In the genomic region with DNA sequence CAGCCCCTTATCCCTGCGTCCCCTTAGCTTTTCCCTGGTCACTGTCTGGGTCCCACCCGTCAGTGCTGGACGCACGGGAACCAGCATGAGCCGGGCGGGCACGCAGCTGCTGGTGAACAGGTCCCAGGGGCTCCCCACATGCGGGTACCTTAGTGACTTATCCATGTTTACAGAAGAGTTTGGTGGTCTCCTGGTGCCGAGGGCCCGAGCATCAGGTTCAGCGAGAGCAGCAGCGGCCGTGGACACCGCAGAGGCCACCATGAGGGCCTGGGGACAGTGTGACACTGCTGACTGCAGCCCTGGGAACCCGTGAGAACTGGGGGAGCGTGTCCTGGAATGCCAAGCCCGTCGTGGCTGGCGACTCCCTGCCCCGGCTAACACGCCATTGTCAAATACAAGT, we compare ENCODE assay signal across 38 cellular contexts. TPM values are rescaled to one million over a fixed set of nuclear protein-coding genes. Genes with fewer than 3 reads are reported as not detected.
"Had no signal": no experiment of that assay in that cellular context is flagged by ENCODE, and none has a peak within 500 bp of the region (broad histone marks: within the 10 kb centered on the region; RNA-seq: fewer than 3 reads in every experiment).

No MANE protein-coding gene starts in this region.

- H3K9me3 Mint-ChIP-seq: activated CD4-positive, alpha-beta memory T cell treated with anti-CD3 and anti-CD28 coated beads, Interleukin-2, amount 10 ng/mL, durations not matched to agents 7 days and 5 days; activated T-cell treated with anti-CD3 and anti-CD28 coated beads, Interleukin-2, amount 50 U/mL, for 24 hours; activated T-helper 2 cell treated with anti-CD3 and anti-CD28 coated beads, Interferon-gamma antibody, Interleukin-2, Interleukin-4, amounts not matched to agents 10 μg/mL and 5 μg/mL and 100 μg/mL, durations not matched to agents 14 hours and 24 hours and 36 hours; T-cell had no signal

- H3K4me3 Mint-ChIP-seq: activated CD4-positive, alpha-beta memory T cell treated with anti-CD3 and anti-CD28 coated beads, Interleukin-2, amount 10 ng/mL, durations not matched to agents 7 days and 5 days; activated T-cell treated with anti-CD3 and anti-CD28 coated beads, Interleukin-2, amount 50 U/mL, for 24 hours; brain; T-cell had no signal

- H3K36me3 ChIP-seq: WERI-Rb-1 had no signal

- H2AFZ ChIP-seq: PC-9 had no signal

- FAIRE-seq: RCC 7860 had no signal

- H3K27ac ChIP-seq: KMS-11, PC-9, RWPE1, WERI-Rb-1 had no signal

- H3K27me3 Mint-ChIP-seq: activated T-cell treated with anti-CD3 and anti-CD28 coated beads, Interleukin-2, amount 50 U/mL, for 24 hours; T-cell had no signal

- H3K4me3 ChIP-seq: PC-9 had no signal

- H3K9ac ChIP-seq: KMS-11 had no signal

- H3K27ac Mint-ChIP-seq: activated CD4-positive, alpha-beta memory T cell treated with anti-CD3 and anti-CD28 coated beads, Interleukin-2, amount 10 ng/mL, durations not matched to agents 7 days and 5 days; activated T-cell treated with anti-CD3 and anti-CD28 coated beads, Interleukin-2, amount 50 U/mL, for 24 hours had no signal

- H3K4me2 ChIP-seq: KMS-11, PC-9 had no signal

- ATAC-seq: Right ventricle myocardium inferior, SK-N-SH treated with all-trans-retinoic acid at 6 μM for 48 hours, T-cell had no signal

- H3K36me3 Mint-ChIP-seq: brain had no signal

- DNase-seq: activated CD4-positive, alpha-beta memory T cell treated with anti-CD3 and anti-CD28 coated beads, Interleukin-2, amount 10 ng/mL, durations not matched to agents 7 days and 5 days; activated CD4-positive, alpha-beta T cell treated with anti-CD3 and anti-CD28 coated beads for 1 hour; activated CD4-positive, alpha-beta T cell treated with anti-CD3 and anti-CD28 coated beads for 48 hours; activated CD4-positive, CD25-positive, alpha-beta regulatory T cell; activated gamma-delta T cell; activated naive CD4-positive, alpha-beta T cell treated with Interleukin-2 at 50 U/mL for 16 hours; activated T-cell treated with anti-CD3 and anti-CD28 coated beads, Interleukin-2, amount 50 U/mL, for 24 hours; anterior cingulate cortex; caudate nucleus; cerebellar nuclear complex; MM.1S; MV-4-11; NCI-H1092; NCI-H1417; NCI-H146; NCI-H187; NCI-H2029 treated with DMSO at 0.1 percent for 48 hours; NCI-H2107; NCI-H2171; NCI-H510A; NCI-H526; NCI-H748 treated with DMSO at 0.1 percent for 48 hours; PC-9; SIG-M5; T-cell; T-helper 2 cell; T-helper 9 cell; WERI-Rb-1 had no signal

RNA-seq across cellular contexts. Expression of a gene that starts 6.5 kb away (rescaled TPM):
- total RNA-seq: bronchial epithelial cell, OCI-LY7, SK-MEL-5 had no signal

RNA-seq across cellular contexts. Expression of a gene that starts 22.7 kb away (rescaled TPM):
- total RNA-seq: OCI-LY7 had no signal

RNA-seq across cellular contexts. Expression of a gene that starts 48.2 kb away (rescaled TPM):
- total RNA-seq: activated CD4-positive, alpha-beta memory T cell treated with anti-CD3 and anti-CD28 coated beads, Interleukin-2, amount 10 ng/mL, durations not matched to agents 7 days and 5 days; activated T-helper 2 cell treated with anti-CD3 and anti-CD28 coated beads, Interferon-gamma antibody, Interleukin-2, Interleukin-4, amounts not matched to agents 10 μg/mL and 5 μg/mL and 100 μg/mL, durations not matched to agents 14 hours and 24 hours and 36 hours; bronchial epithelial cell; Right ventricle myocardium inferior; T-cell had no signal
